ENCODE assay signal across 13 cellular contexts in genomic region chr13:98172570-98173405, GRCh38. TPM values are rescaled to one million over a fixed set of nuclear protein-coding genes. Genes with fewer than 3 reads are reported as not detected.
DNase-seq lines count a peak whose midpoint lies in the region; ATAC-seq and TF ChIP-seq lines count a peak whose summit lies in the region.
"Had no signal": no experiment of that assay in that cellular context is flagged by ENCODE, and none has a peak within 500 bp of the region (broad histone marks: within the 10 kb centered on the region; RNA-seq: fewer than 3 reads in every experiment).

No MANE protein-coding gene starts in this region.

- TF ChIP-seq CTCF in WI38 (IDR thresholded peaks at IDR 0.05; ENCODE audit: low read depth, low read length) (no peak), osteocyte (IDR thresholded peaks at IDR 0.05) (no peak)

- H3K27me3 Mint-ChIP-seq in osteocyte (ENCODE audit: unreplicated experiment), result no peaks in the 10 kb centered on the region

- H3K9me3 Mint-ChIP-seq in osteocyte (ENCODE audit: unreplicated experiment), result no peaks in the 10 kb centered on the region

- peak overlapping the region; percentile 26; the same call in 1 of the 2 replicates for H3K4me3 ChIP-seq in WI38 (ENCODE audit: low read depth, low read length)

- DNase-seq in AG20443 (ENCODE audit: low spot score) (peak; percentile 22), Right ventricle myocardium superior (no peak), osteocyte (ENCODE audit: extremely low spot score, unreplicated experiment) (no peak), DMS53 (lab: John Stamatoyannopoulos, UW) (no peak), middle frontal gyrus (ENCODE audit: extremely low spot score, low spot score) (no peak)
- no peak for DNase-seq in stimulated activated CD4-positive, alpha-beta T cell treated with anti-CD3 and anti-CD28 coated beads, Interleukin-2, amount 100 ng/mL, for 48 hours
- DNase-seq: effector CD8-positive, alpha-beta T cell had no signal

- ATAC-seq in Right ventricle myocardium superior (ENCODE audit: poor library complexity) (peak; percentile 59), HG02623 (IDR thresholded peaks at IDR 0.05; ENCODE audit: unreplicated experiment) (no peak)
- ATAC-seq: activated CD4-positive, CD25-positive, alpha-beta regulatory T cell treated with anti-CD3 and anti-CD28 coated beads, Interleukin-2, amount 50 U/mL, for 24 hours had no signal

- H3K36me3 Mint-ChIP-seq in osteocyte (ENCODE audit: unreplicated experiment), result peaks cover 8% of the 10 kb centered on the region
- H3K36me3 Mint-ChIP-seq: CD14-positive monocyte had no signal

- peak overlapping the region; percentile 94 for H3K27ac Mint-ChIP-seq in osteocyte (ENCODE audit: unreplicated experiment)
- H3K27ac Mint-ChIP-seq: CD14-positive monocyte had no signal

- intact Hi-C loops in Right ventricle myocardium superior (cut with DNase I), result no loop called here

- peak overlapping the region; percentile 61 for H3K4me3 Mint-ChIP-seq in osteocyte (ENCODE audit: unreplicated experiment)
- H3K4me3 Mint-ChIP-seq: CD14-positive monocyte had no signal

- H3K4me1 Mint-ChIP-seq in osteocyte (ENCODE audit: unreplicated experiment), result peaks cover 81% of the 10 kb centered on the region
- H3K4me1 Mint-ChIP-seq: CD14-positive monocyte had no signal

RNA-seq across cellular contexts. Expression of gene RNF113B, which starts 4.3 kb away (rescaled TPM):
- total RNA-seq in Right ventricle myocardium superior (not detected), osteocyte (not detected in 2 replicates)
- total RNA-seq: NCI-H460, renal cortical epithelial cell had no signal

RNA-seq across cellular contexts. Expression of gene FARP1, which starts 29.9 kb away (rescaled TPM):
- total RNA-seq in Right ventricle myocardium superior (11.1 TPM), osteocyte (347 and 357 TPM in 2 replicates)

Comparison
In these comparisons a context has a peak if more than half of its experiments do, and no peak if none do; other contexts are left out.
1. RNA of gene FARP1, which starts 29.9 kb away (total RNA-seq): 347 to 357 TPM in osteocyte; 11.1 TPM in Right ventricle myocardium superior (single experiment); every median in the first group is over 10 times any median in the second.